Comparison of ENCODE assay signal across 2 cellular contexts in the genomic region with DNA sequence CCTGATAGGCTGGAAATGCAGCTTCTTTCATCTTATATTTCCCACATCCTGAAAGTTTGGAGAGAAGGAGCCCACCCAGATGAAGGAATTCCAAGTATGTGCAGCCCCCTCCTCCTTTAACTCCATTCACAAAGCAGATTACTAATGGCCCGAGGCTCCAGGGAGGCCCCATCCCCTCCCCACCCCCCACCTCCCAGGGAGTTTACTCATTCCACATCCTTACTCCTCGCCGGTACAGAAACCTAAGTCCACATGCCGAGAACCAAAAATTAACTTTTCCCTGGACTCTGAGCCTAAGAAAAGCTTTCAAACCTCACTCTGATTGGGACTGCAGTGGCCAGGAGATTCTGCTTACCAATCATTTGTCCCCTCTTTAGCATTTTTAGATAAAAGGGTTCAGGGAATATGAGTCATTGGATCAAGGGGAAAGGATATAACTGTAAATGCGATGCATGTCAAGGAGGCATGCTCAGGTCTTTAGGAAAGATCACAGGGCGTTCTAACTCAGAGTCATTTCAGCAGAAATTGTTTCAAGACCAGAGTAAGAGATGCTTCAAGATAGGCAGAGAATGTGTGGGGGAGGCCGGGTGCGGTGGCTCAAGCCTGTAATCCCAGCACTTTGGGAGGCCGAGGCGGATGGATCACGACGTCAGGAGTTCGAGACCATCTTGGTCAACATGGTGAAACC.
TF ChIP-seq lines count a peak whose summit lies in the region.

No MANE protein-coding gene starts in this region.

TF ChIP-seq in A549, 52 proteins besides CTCF, POLR2A, EP300 and RAD21 (continued from another document):
- TF ChIP-seq FOSL2 (IDR thresholded peaks at IDR 0.05) (0 out of 2 replicates have a peak, but pooled peaks have one; percentile 4), FOSL2 (CRISPR knock-in tag; IDR thresholded peaks at IDR 0.05) (peak; percentile 73), BHLHE40 (IDR thresholded peaks at IDR 0.05; ENCODE audit: low read depth, low read length) (no peak), MAFK (IDR thresholded peaks at IDR 0.05; ENCODE audit: partially characterized antibody) (peak; percentile 62), ZC3H11A (IDR thresholded peaks at IDR 0.05) (no peak), E2F6 (IDR thresholded peaks at IDR 0.05; ENCODE audit: borderline replicate concordance, low read depth) (no peak), JUN (IDR thresholded peaks at IDR 0.05) (0 out of 5 replicates have a peak, but pooled peaks have one; percentile 56 to 62)

TF ChIP-seq in IMR-90, 13 proteins besides CTCF, POLR2A, EP300 and RAD21 (continued from another document):
- no peak for TF ChIP-seq MAZ (IDR thresholded peaks at IDR 0.05; ENCODE audit: borderline replicate concordance, low read depth, low read length)
TF ChIP-seq in IMR-90: peak in this region for 1.
